Comparison of ENCODE assay signal across 12 cellular contexts in genomic region chr20:5642155-5642981, GRCh38. TPM values are rescaled to one million over a fixed set of nuclear protein-coding genes. Genes with fewer than 3 reads are reported as not detected.
A peak's percentile ranks its signal among the peaks of the same experiment; 100 is the strongest.
DNase-seq lines count a peak whose midpoint lies in the region; ATAC-seq and TF ChIP-seq lines count a peak whose summit lies in the region.
"Had no signal": no experiment of that assay in that cellular context is flagged by ENCODE, and none has a peak within 500 bp of the region (broad histone marks: within the 10 kb centered on the region; RNA-seq: fewer than 3 reads in every experiment).

No MANE protein-coding gene starts in this region.

- H3K9me3 ChIP-seq in hepatocyte (ENCODE audit: low read depth), result no peaks in the 10 kb centered on the region
- H3K9me3 ChIP-seq in tibial artery, result peaks cover 0 to 8% (median 0%) of the 10 kb centered on the region in 3 donors

- no peak for ATAC-seq in activated B cell treated with CpG ODN at 0.5 μM for 24 hours (ENCODE audit: low read depth)
- no peak for ATAC-seq in GM18511 (IDR thresholded peaks at IDR 0.05; ENCODE audit: unreplicated experiment)
- ATAC-seq in GM21786 (IDR thresholded peaks at IDR 0.05; ENCODE audit: unreplicated experiment), result no peak
- ATAC-seq: stimulated activated effector memory CD8-positive, alpha-beta T cell treated with anti-CD3 and anti-CD28 coated beads, Interleukin-12 subunit alpha, Interleukin-12 subunit beta, amount 100 ng/mL, for 72 hours had no signal

- CTCF ChIA-PET in activated B cell treated with CpG ODN at 0.5 μM for 24 hours (lab: Charles Lee), result no interaction called here

- 78% methylated on average over 3 of the region's 3 CpGs for WGBS in hepatocyte (ENCODE audit: low lambda C conversion rate, missing lambda C conversion rate)

- peaks cover 3% of the 10 kb centered on the region for H3K36me3 Mint-ChIP-seq in T-helper 2 cell treated with Interferon-gamma antibody and Interleukin-4, amounts not matched to agents 5 μg/mL and 100 μg/mL, for 36 hours (ENCODE audit: low read depth)
- no peaks in the 10 kb centered on the region for H3K36me3 Mint-ChIP-seq in activated B cell treated with CpG ODN at 0.5 μM for 24 hours (ENCODE audit: low read depth)
- H3K36me3 Mint-ChIP-seq: stimulated activated effector memory CD8-positive, alpha-beta T cell treated with anti-CD3 and anti-CD28 coated beads, Interleukin-12 subunit alpha, Interleukin-12 subunit beta, amount 100 ng/mL, for 72 hours had no signal

- POLR2A ChIA-PET in activated B cell treated with CpG ODN at 0.5 μM for 24 hours (lab: Charles Lee), result interaction anchor here (0.5 to 7.8 kb wide), 5 partner anchors 9 to 241 kb away, joined by 5 to 77 read pairs (median 6); no protein-coding TSS in a partner anchor

- H3K9me2 ChIP-seq in hepatocyte (replicated peaks; ENCODE audit: insufficient read depth), result no peaks in the 10 kb centered on the region

- H2AFZ ChIP-seq in hepatocyte, result peak overlapping the region; percentile 21

- DNase-seq in T-helper 2 cell treated with Interferon-gamma antibody and Interleukin-4, amounts not matched to agents 5 μg/mL and 100 μg/mL, for 36 hours (ENCODE audit: low spot score), result no peak
- DNase-seq in T-helper 2 cell (no peak), activated B cell treated with CpG ODN at 0.5 μM for 24 hours (no peak), hepatocyte (ENCODE audit: low spot score) (no peak), tibial artery (peak; percentile 34 to 63), GM10266 (ENCODE audit: extremely low spot score) (no peak)
- DNase-seq: CD4-positive, CD25-positive, alpha-beta regulatory T cell; NCI-H524 had no signal

- H3K4me1 ChIP-seq in hepatocyte (ENCODE audit: insufficient read depth) (peaks cover 4% of the 10 kb centered on the region), tibial artery (no peaks in the 10 kb centered on the region)

- H3K9me3 Mint-ChIP-seq in T-helper 2 cell treated with Interferon-gamma antibody and Interleukin-4, amounts not matched to agents 5 μg/mL and 100 μg/mL, for 36 hours, result no peaks in the 10 kb centered on the region
- no peaks in the 10 kb centered on the region for H3K9me3 Mint-ChIP-seq in activated B cell treated with CpG ODN at 0.5 μM for 24 hours
- H3K9me3 Mint-ChIP-seq: stimulated activated effector memory CD8-positive, alpha-beta T cell treated with anti-CD3 and anti-CD28 coated beads, Interleukin-12 subunit alpha, Interleukin-12 subunit beta, amount 100 ng/mL, for 72 hours had no signal

- H3K79me2 ChIP-seq in hepatocyte, result no peaks in the 10 kb centered on the region

- H3K36me3 ChIP-seq in hepatocyte (replicated peaks; ENCODE audit: insufficient read depth, low read depth) (no peaks in the 10 kb centered on the region), tibial artery (no peaks in the 10 kb centered on the region)

- no peaks in the 10 kb centered on the region for H3K27me3 Mint-ChIP-seq in T-helper 2 cell treated with Interferon-gamma antibody and Interleukin-4, amounts not matched to agents 5 μg/mL and 100 μg/mL, for 36 hours (ENCODE audit: low read depth)
- H3K27me3 Mint-ChIP-seq in activated B cell treated with CpG ODN at 0.5 μM for 24 hours, result no peaks in the 10 kb centered on the region
- H3K27me3 Mint-ChIP-seq: activated naive CD8-positive, alpha-beta T cell; CD4-positive, CD25-positive, alpha-beta regulatory T cell had no signal

- no peak overlapping the region for H3K27ac ChIP-seq in hepatocyte
- H3K27ac ChIP-seq in tibial artery, result no peak overlapping the region

- H3K4me1 Mint-ChIP-seq in T-helper 2 cell treated with Interferon-gamma antibody and Interleukin-4, amounts not matched to agents 5 μg/mL and 100 μg/mL, for 36 hours (ENCODE audit: low read depth), result peaks cover 19% of the 10 kb centered on the region
- peaks cover 55% of the 10 kb centered on the region for H3K4me1 Mint-ChIP-seq in activated B cell treated with CpG ODN at 0.5 μM for 24 hours

- TF ChIP-seq CTCF in activated B cell treated with CpG ODN at 0.5 μM for 24 hours (IDR thresholded peaks at IDR 0.05), result no peak
- no peak for TF ChIP-seq CTCF in hepatocyte (IDR thresholded peaks at IDR 0.05; ENCODE audit: poor library complexity)
- TF ChIP-seq CTCF in tibial artery (IDR thresholded peaks at IDR 0.05), result no peak
- TF ChIP-seq CTCF in GM10266 (IDR thresholded peaks at IDR 0.05; ENCODE audit: control insufficient read depth, insufficient read depth, low read depth, missing control alignments), result no peak

- H3K27me3 ChIP-seq in hepatocyte, result no peaks in the 10 kb centered on the region
- H3K27me3 ChIP-seq in tibial artery, result no peaks in the 10 kb centered on the region

- peak overlapping the region; percentile 31 for H3K27ac Mint-ChIP-seq in T-helper 2 cell treated with Interferon-gamma antibody and Interleukin-4, amounts not matched to agents 5 μg/mL and 100 μg/mL, for 36 hours
- peak overlapping the region; percentile 50 for H3K27ac Mint-ChIP-seq in activated B cell treated with CpG ODN at 0.5 μM for 24 hours
- H3K27ac Mint-ChIP-seq: activated naive CD8-positive, alpha-beta T cell; stimulated activated effector memory CD8-positive, alpha-beta T cell treated with anti-CD3 and anti-CD28 coated beads, Interleukin-12 subunit alpha, Interleukin-12 subunit beta, amount 100 ng/mL, for 72 hours had no signal

- intact Hi-C loops in activated B cell treated with CpG ODN at 0.5 μM for 24 hours (cut with micrococcal nuclease), result no loop called here
- intact Hi-C loops in tibial artery (cut with DNase I; ENCODE audit: low total_unique reads), result no loop called here

- H3K4me3 ChIP-seq in hepatocyte, result no peak overlapping the region
- H3K4me3 ChIP-seq in tibial artery, result no peak overlapping the region

- H3K4me3 Mint-ChIP-seq in T-helper 2 cell treated with Interferon-gamma antibody and Interleukin-4, amounts not matched to agents 5 μg/mL and 100 μg/mL, for 36 hours, result no peak overlapping the region
- H3K4me3 Mint-ChIP-seq in activated B cell treated with CpG ODN at 0.5 μM for 24 hours, result peak overlapping the region; percentile 3
- H3K4me3 Mint-ChIP-seq: activated naive CD8-positive, alpha-beta T cell; stimulated activated effector memory CD8-positive, alpha-beta T cell treated with anti-CD3 and anti-CD28 coated beads, Interleukin-12 subunit alpha, Interleukin-12 subunit beta, amount 100 ng/mL, for 72 hours had no signal

- H4K20me1 ChIP-seq in hepatocyte (ENCODE audit: insufficient read depth, poor library complexity, severe bottlenecking), result no peaks in the 10 kb centered on the region

- H3K4me2 ChIP-seq in hepatocyte, result no peak overlapping the region

RNA-seq across cellular contexts. Expression of gene GPCPD1, which starts 31.6 kb away (rescaled TPM):
- total RNA-seq in activated B cell treated with CpG ODN at 0.5 μM for 24 hours, result 67.4 and 91.4 TPM in 2 replicates
- 18.6 and 27.9 TPM in 2 replicates for total RNA-seq in hepatocyte
- 8.8 and 10.6 TPM in 2 replicates for polyA plus RNA-seq in hepatocyte

Comparison
In these comparisons a context has a peak if more than half of its experiments do, and no peak if none do; other contexts are left out.
1. DNase-seq: peak in tibial artery (2 of 2); none in T-helper 2 cell treated with Interferon-gamma antibody and Interleukin-4, amounts not matched to agents 5 μg/mL and 100 μg/mL, for 36 hours (single experiment), T-helper 2 cell (0 of 5), activated B cell treated with CpG ODN at 0.5 μM for 24 hours (single experiment), hepatocyte (single experiment) and GM10266 (single experiment).